15 cellular contexts compared by ENCODE assay signal in genomic region chr18:80103231-80103630, GRCh38. TPM values are rescaled to one million over a fixed set of nuclear protein-coding genes. Genes with fewer than 3 reads are reported as not detected.
A peak's percentile ranks its signal among the peaks of the same experiment; 100 is the strongest.
DNase-seq lines count a peak whose midpoint lies in the region; ATAC-seq and TF ChIP-seq lines count a peak whose summit lies in the region.
"Had no signal": no experiment of that assay in that cellular context is flagged by ENCODE, and none has a peak within 500 bp of the region (broad histone marks: within the 10 kb centered on the region; RNA-seq: fewer than 3 reads in every experiment).

No MANE protein-coding gene starts in this region.

- no peak overlapping the region for H3K27ac Mint-ChIP-seq in T-cell
- H3K27ac Mint-ChIP-seq: activated CD8-positive, alpha-beta T cell treated with anti-CD3 and anti-CD28 coated beads for 36 hours; effector memory CD8-positive, alpha-beta T cell; stimulated activated effector memory CD8-positive, alpha-beta T cell treated with anti-CD3 and anti-CD28 coated beads, Interleukin-12 subunit alpha, Interleukin-12 subunit beta, amount 100 ng/mL, for 72 hours had no signal

- peaks cover 10 to 15% (median 11%) of the 10 kb centered on the region in 3 donors for H3K4me1 Mint-ChIP-seq in T-cell

- no peaks in the 10 kb centered on the region for H3K27me3 Mint-ChIP-seq in T-cell
- H3K27me3 Mint-ChIP-seq: activated CD8-positive, alpha-beta T cell treated with anti-CD3 and anti-CD28 coated beads for 36 hours; effector memory CD8-positive, alpha-beta T cell had no signal

- no peak overlapping the region for H3K4me3 Mint-ChIP-seq in T-cell
- H3K4me3 Mint-ChIP-seq: activated CD8-positive, alpha-beta T cell treated with anti-CD3 and anti-CD28 coated beads for 36 hours; effector memory CD8-positive, alpha-beta T cell; stimulated activated effector memory CD8-positive, alpha-beta T cell treated with anti-CD3 and anti-CD28 coated beads, Interleukin-12 subunit alpha, Interleukin-12 subunit beta, amount 100 ng/mL, for 72 hours had no signal

- H3K27me3 ChIP-seq in aorta (ENCODE audit: control insufficient read depth in 1 of 2, insufficient read depth in 2 of 2, low read length in 1 of 2) (no peaks in the 10 kb centered on the region), Peyer's patch (no peaks in the 10 kb centered on the region)

- H3K27ac ChIP-seq in mesodermal cell (ENCODE audit: low read depth, low read length, severe bottlenecking) (peak overlapping the region; percentile 89), aorta (ENCODE audit: low read depth in 1 of 2, low read length in 2 of 2) (peak overlapping the region in 1 of 2 donors; percentile 30), Peyer's patch (peak overlapping the region in 1 of 4 donors; percentile 35)

- peaks cover 41% of the 10 kb centered on the region for H3K4me1 ChIP-seq in mesodermal cell (ENCODE audit: control insufficient read depth, insufficient read depth, low read length, poor library complexity, severe bottlenecking)
- H3K4me1 ChIP-seq in aorta (ENCODE audit: control insufficient read depth in 1 of 2, insufficient read depth in 2 of 2, low read length in 2 of 2) = peaks cover 0 to 3% of the 10 kb centered on the region in 2 donors
- H3K4me1 ChIP-seq in Peyer's patch = no peaks in the 10 kb centered on the region

- intact Hi-C loops in Right ventricle myocardium superior (cut with DNase I) = no loop called here
- intact Hi-C loops in Right ventricle myocardium inferior (cut with DNase I) = no loop called here
- intact Hi-C loops in aorta (cut with DNase I) = loop anchor here (5.0 to 10.0 kb wide), 3 partner anchors 66 to 428 kb away; partner anchors contain the start of genes CTDP1 (in 1 of the 2) and TXNL4A (in 1 of the 2)

- POLR2A ChIA-PET in T-cell (lab: Charles Lee) = no interaction called here

- H3K36me3 ChIP-seq in mesodermal cell (ENCODE audit: control insufficient read depth, insufficient read depth, low read length) (no peaks in the 10 kb centered on the region), aorta (ENCODE audit: control insufficient read depth in 1 of 2, insufficient read depth in 2 of 2, low read length in 1 of 2) (no peaks in the 10 kb centered on the region), Peyer's patch (no peaks in the 10 kb centered on the region)

- ATAC-seq in Right ventricle myocardium superior (ENCODE audit: poor library complexity) (peak; percentile 18), Right ventricle myocardium inferior (no peak), aorta (ENCODE audit: low FRiP score) (peak; percentile 59), T-cell (replicated peaks in 1 of 4) (no peak)
- ATAC-seq: activated CD8-positive, alpha-beta T cell treated with anti-CD3 and anti-CD28 coated beads for 36 hours; effector memory CD8-positive, alpha-beta T cell; stimulated activated effector memory CD8-positive, alpha-beta T cell treated with anti-CD3 and anti-CD28 coated beads, Interleukin-12 subunit alpha, Interleukin-12 subunit beta, amount 100 ng/mL, for 72 hours had no signal

- no peak overlapping the region for H3K4me3 ChIP-seq in choroid plexus epithelial cell (ENCODE audit: low read depth, low read length)
- H3K4me3 ChIP-seq in mesodermal cell (ENCODE audit: extremely low read depth, insufficient read depth, low read length, poor library complexity, severe bottlenecking) = no peak overlapping the region
- no peak overlapping the region for H3K4me3 ChIP-seq in aorta (ENCODE audit: low read length in 2 of 2)
- H3K4me3 ChIP-seq in Peyer's patch = no peak overlapping the region

- no peaks in the 10 kb centered on the region for H3K36me3 Mint-ChIP-seq in T-cell
- H3K36me3 Mint-ChIP-seq: stimulated activated effector memory CD8-positive, alpha-beta T cell treated with anti-CD3 and anti-CD28 coated beads, Interleukin-12 subunit alpha, Interleukin-12 subunit beta, amount 100 ng/mL, for 72 hours had no signal

- no peak for DNase-seq in Right ventricle myocardium superior
- no peak for DNase-seq in Right ventricle myocardium inferior (ENCODE audit: missing footprints)
- DNase-seq in choroid plexus epithelial cell (ENCODE audit: low read depth) = peak; percentile 12
- DNase-seq in aorta = peak in 1 of 2 donors; percentile 66
- no peak for DNase-seq in NCI-H524 (lab: John Stamatoyannopoulos, UW)
- no peak for DNase-seq in Peyer's patch
- no peak for DNase-seq in T-cell
- DNase-seq: 8988T; activated CD8-positive, alpha-beta T cell treated with anti-CD3 and anti-CD28 coated beads for 36 hours; effector memory CD8-positive, alpha-beta T cell; NCI-H2107; SHP77 treated with DMSO at 0.1 percent for 48 hours; stimulated activated CD4-positive, alpha-beta T cell treated with anti-CD3 and anti-CD28 coated beads, Interleukin-4, amount 100 ng/mL, for 24 hours had no signal

- TF ChIP-seq POLR2A in Peyer's patch (IDR thresholded peaks at IDR 0.05) = no peak

- H3K9me3 Mint-ChIP-seq in T-cell = peaks cover 0 to 7% (median 4%) of the 10 kb centered on the region in 3 donors
- H3K9me3 Mint-ChIP-seq: effector memory CD8-positive, alpha-beta T cell; stimulated activated effector memory CD8-positive, alpha-beta T cell treated with anti-CD3 and anti-CD28 coated beads, Interleukin-12 subunit alpha, Interleukin-12 subunit beta, amount 100 ng/mL, for 72 hours had no signal

- WGBS in mesodermal cell (ENCODE audit: insufficient coverage in 2 of 2), 2 experiments = 94 to 95% methylated on average over 5 of the region's 6 CpGs
- 6 to 7% methylated on average over 6 of the region's 6 CpGs for WGBS in aorta, 2 donors

- CTCF ChIA-PET in T-cell (lab: Charles Lee) = no interaction called here

- H3K9me3 ChIP-seq in mesodermal cell (ENCODE audit: control insufficient read depth, low read length) = peaks cover 5% of the 10 kb centered on the region
- no peaks in the 10 kb centered on the region for H3K9me3 ChIP-seq in aorta (ENCODE audit: control insufficient read depth, low read length)
- no peaks in the 10 kb centered on the region for H3K9me3 ChIP-seq in Peyer's patch

- no peak for TF ChIP-seq CTCF in choroid plexus epithelial cell (conservative IDR thresholded peaks at IDR 0.05; ENCODE audit: low read depth, low read length)
- no peak for TF ChIP-seq CTCF in Peyer's patch (IDR thresholded peaks at IDR 0.05)

RNA-seq across cellular contexts. Expression of gene ADNP2, which starts 5.8 kb away (rescaled TPM):
- 6.8 TPM for total RNA-seq in Right ventricle myocardium superior
- total RNA-seq in Right ventricle myocardium inferior = 7.4 TPM
- 36.7 TPM for polyA plus RNA-seq in mesodermal cell (2013, experiment 1 of 2)
- polyA plus RNA-seq in mesodermal cell (2013, experiment 2 of 2) = 40.2 TPM
- total RNA-seq in aorta = 10 to 100 TPM; 17.5 to 20.1 TPM
- polyA plus RNA-seq in aorta = 1 to 10 TPM; 3.1 to 5.2 TPM
- total RNA-seq in Peyer's patch = 10 to 100 TPM; 18.9 to 26.7 (median 24.0) TPM
- 10 to 100 TPM; 17.0 to 36.3 (median 18.1) TPM for total RNA-seq in T-cell

Comparison
In these comparisons a context has a peak if more than half of its experiments do, and no peak if none do; other contexts are left out.
1. ATAC-seq: peak in Right ventricle myocardium superior (single experiment) and aorta (single experiment); none in Right ventricle myocardium inferior (single experiment) and T-cell (0 of 4).
2. intact Hi-C loops: an anchor here in aorta (5.0 to 10.0 kb wide); none called in Right ventricle myocardium superior and Right ventricle myocardium inferior.